Comparison of ENCODE assay signal across 26 cellular contexts in the genomic region with DNA sequence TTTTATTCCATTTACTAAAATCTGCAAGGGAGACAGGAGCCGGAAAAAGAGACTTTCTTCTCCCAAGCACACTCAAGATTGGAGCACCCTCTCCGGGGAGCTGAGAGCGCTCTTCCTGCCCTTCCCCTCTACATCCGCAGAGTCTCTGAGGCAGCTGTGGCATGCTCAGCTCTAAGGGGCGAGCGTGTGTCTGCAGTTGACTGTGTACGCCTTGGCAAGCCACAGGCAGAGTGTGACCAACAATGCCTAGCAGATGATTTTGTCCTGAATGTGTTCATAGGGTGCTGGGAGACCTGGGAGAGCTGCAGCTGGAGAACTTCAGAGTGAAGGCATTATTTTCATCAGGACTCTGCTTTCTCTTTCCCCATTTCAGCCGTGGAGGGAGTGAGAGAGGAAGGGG. TPM values are rescaled to one million over a fixed set of nuclear protein-coding genes. Genes with fewer than 3 reads are reported as not detected.
A peak's percentile ranks its signal among the peaks of the same experiment; 100 is the strongest.
DNase-seq lines count a peak whose midpoint lies in the region; TF ChIP-seq lines count a peak whose summit lies in the region.
"Had no signal": no experiment of that assay in that cellular context is flagged by ENCODE, and none has a peak within 500 bp of the region (broad histone marks: within the 10 kb centered on the region; RNA-seq: fewer than 3 reads in every experiment).

No MANE protein-coding gene starts in this region.

- no peak for TF ChIP-seq CTCF in HL-60 (IDR thresholded peaks at IDR 0.05; ENCODE audit: insufficient read depth, low read length)
- no peak for TF ChIP-seq CTCF in endodermal cell (conservative IDR thresholded peaks at IDR 0.05)
- TF ChIP-seq CTCF in spleen (IDR thresholded peaks at IDR 0.05 in 8 of 11, conservative IDR thresholded peaks at IDR 0.05 in 3 of 11), result no peak
- no peak for TF ChIP-seq CTCF in CD14-positive monocyte (IDR thresholded peaks at IDR 0.05)

- H3K27me3 Mint-ChIP-seq in endodermal cell (ENCODE audit: insufficient read depth) (no peaks in the 10 kb centered on the region), CD14-positive monocyte (ENCODE audit: low read depth in 3 of 3) (peaks cover 0 to 1% (median 0%) of the 10 kb centered on the region in 3 donors)
- H3K27me3 Mint-ChIP-seq: activated CD8-positive, alpha-beta T cell treated with anti-CD3 and anti-CD28 coated beads for 36 hours; stimulated activated naive CD8-positive, alpha-beta T cell treated with anti-CD3 and anti-CD28 coated beads, Interleukin-15, amount 100 ng/mL, for 72 hours had no signal

- peak overlapping the region in 9 of 11 experiments; percentile 40 to 81 (median 73); a peak in 18 of 22 replicates for H3K27ac ChIP-seq in BLaER1 treated with 17β-estradiol and CSF1 and Interleukin-3, amounts not matched to agents 10 nM and 100 nM
- H3K27ac ChIP-seq in HL-60 (replicated peaks), result peak overlapping the region; percentile 99
- no peak overlapping the region for H3K27ac ChIP-seq in endodermal cell (ENCODE audit: low read depth, low read length)
- H3K27ac ChIP-seq in spleen, result no peak overlapping the region
- H3K27ac ChIP-seq: ascending aorta, esophagus squamous epithelium, hepatocyte, tibial nerve had no signal

- H3K9me3 ChIP-seq in BLaER1 treated with 17β-estradiol and CSF1 and Interleukin-3, amounts not matched to agents 10 nM and 100 nM (replicated peaks in 1 of 11), result no peaks in the 10 kb centered on the region
- H3K9me3 ChIP-seq in endodermal cell (ENCODE audit: control insufficient read depth, low read length) (no peaks in the 10 kb centered on the region), spleen (no peaks in the 10 kb centered on the region)
- H3K9me3 ChIP-seq: ascending aorta, esophagus squamous epithelium, tibial nerve had no signal

- H3K4me1 Mint-ChIP-seq in endodermal cell (peaks cover 8% of the 10 kb centered on the region), CD14-positive monocyte (peaks cover 42% of the 10 kb centered on the region)

- H3K4me1 ChIP-seq in BLaER1 treated with 17β-estradiol and CSF1 and Interleukin-3, amounts not matched to agents 10 nM and 100 nM, result peaks cover 61 to 100% (median 90%) of the 10 kb centered on the region in 10 experiments
- H3K4me1 ChIP-seq in endodermal cell (ENCODE audit: control insufficient read depth, insufficient read depth, low read length) (no peaks in the 10 kb centered on the region), spleen (peaks cover 4 to 30% (median 16%) of the 10 kb centered on the region in 6 donors)
- H3K4me1 ChIP-seq: ascending aorta had no signal

- peak overlapping the region; percentile 74 to 92 (median 84) for H3K4me2 ChIP-seq in BLaER1 treated with 17β-estradiol and CSF1 and Interleukin-3, amounts not matched to agents 10 nM and 100 nM
- H3K4me2 ChIP-seq: hepatocyte had no signal

- peak overlapping the region in 7 of 10 experiments; percentile 0 to 37 (median 18); a peak in 4 of 20 replicates for H3K4me3 ChIP-seq in BLaER1 treated with 17β-estradiol and CSF1 and Interleukin-3, amounts not matched to agents 10 nM and 100 nM
- H3K4me3 ChIP-seq in HL-60 (replicated peaks; ENCODE audit: insufficient read depth, low read length), result no peak overlapping the region
- H3K4me3 ChIP-seq in endodermal cell (ENCODE audit: low read length), result no peak overlapping the region
- no peak overlapping the region for H3K4me3 ChIP-seq in spleen
- H3K4me3 ChIP-seq: ascending aorta, esophagus squamous epithelium, hepatocyte, tibial nerve had no signal

- TF ChIP-seq POLR2A in spleen (IDR thresholded peaks at IDR 0.05), result no peak

- H3K36me3 Mint-ChIP-seq in endodermal cell (ENCODE audit: low read depth) (peaks cover 10% of the 10 kb centered on the region), CD14-positive monocyte (peaks cover 6 to 8% of the 10 kb centered on the region in 2 donors)
- H3K36me3 Mint-ChIP-seq: naive B cell had no signal

- H3K4me3 Mint-ChIP-seq in endodermal cell (no peak overlapping the region), CD14-positive monocyte (peak overlapping the region in 1 of 2 donors; percentile 12)
- H3K4me3 Mint-ChIP-seq: activated CD8-positive, alpha-beta T cell treated with anti-CD3 and anti-CD28 coated beads for 36 hours; HFFc6; naive B cell had no signal

- intact Hi-C loops in spleen (cut with DNase I; ENCODE audit: low total_unique reads), result no loop called here
- intact Hi-C loops in CD14-positive monocyte (cut with micrococcal nuclease), result loop anchor here in 1 of 2 donors (5.0 kb wide), 1 partner anchor 257 kb away; no protein-coding TSS in a partner anchor

- H3K9me3 Mint-ChIP-seq in endodermal cell, result no peaks in the 10 kb centered on the region
- H3K9me3 Mint-ChIP-seq in CD14-positive monocyte, result no peaks in the 10 kb centered on the region
- H3K9me3 Mint-ChIP-seq: activated CD8-positive, alpha-beta T cell treated with anti-CD3 and anti-CD28 coated beads for 36 hours; activated naive CD4-positive, alpha-beta T cell treated with anti-CD3 and anti-CD28 coated beads, Interleukin-2, amount 50 U/mL, for 72 hours; activated T-helper 2 cell treated with anti-CD3 and anti-CD28 coated beads, Interferon-gamma antibody, Interleukin-2, Interleukin-4, amounts not matched to agents 10 μg/mL and 5 μg/mL and 100 μg/mL, durations not matched to agents 14 hours and 24 hours and 36 hours; HFFc6; naive B cell; stimulated activated naive CD8-positive, alpha-beta T cell treated with anti-CD3 and anti-CD28 coated beads, Interleukin-15, amount 100 ng/mL, for 72 hours had no signal

- WGBS in endodermal cell (ENCODE audit: insufficient coverage in 1 of 2, insufficient read length in 1 of 2), 2 experiments, result 87 to 89% methylated on average over 6 to 8 of the region's 8 CpGs
- 65 to 73% (median 73%) methylated on average over 8 of the region's 8 CpGs for WGBS in spleen, 5 donors

- no peaks in the 10 kb centered on the region for H3K27me3 ChIP-seq in BLaER1 treated with 17β-estradiol and CSF1 and Interleukin-3, amounts not matched to agents 10 nM and 100 nM
- H3K27me3 ChIP-seq in HL-60 (ENCODE audit: insufficient read depth, poor library complexity, severe bottlenecking) (no peaks in the 10 kb centered on the region), endodermal cell (ENCODE audit: control insufficient read depth, insufficient read depth, low read length, poor library complexity, severe bottlenecking) (no peaks in the 10 kb centered on the region), spleen (replicated peaks in 1 of 7) (no peaks in the 10 kb centered on the region)
- H3K27me3 ChIP-seq: ascending aorta, esophagus squamous epithelium, hepatocyte, tibial nerve had no signal

- peaks cover 0 to 25% (median 0%) of the 10 kb centered on the region in 11 experiments; a peak in 6 of 22 replicates for H3K36me3 ChIP-seq in BLaER1 treated with 17β-estradiol and CSF1 and Interleukin-3, amounts not matched to agents 10 nM and 100 nM
- H3K36me3 ChIP-seq in endodermal cell (ENCODE audit: control insufficient read depth, insufficient read depth, low read length) (peaks cover 5% of the 10 kb centered on the region), spleen (peaks cover 0 to 30% (median 2%) of the 10 kb centered on the region in 6 donors)

- peak overlapping the region; percentile 12 to 71 (median 44); a peak in 20 of 22 replicates for H3K9ac ChIP-seq in BLaER1 treated with 17β-estradiol and CSF1 and Interleukin-3, amounts not matched to agents 10 nM and 100 nM
- no peak overlapping the region for H3K9ac ChIP-seq in endodermal cell (ENCODE audit: extremely low read depth, low read length, poor library complexity, severe bottlenecking)

- peak in 1 of 2 experiments; percentile 34 for DNase-seq in HL-60 (ENCODE audit: low read depth in 1 of 2, low spot score in 1 of 2)
- DNase-seq in endodermal cell, result no peak
- DNase-seq in putamen (ENCODE audit: low spot score), result peak; percentile 52
- DNase-seq in activated CD4-positive, alpha-beta T cell treated with anti-CD3 and anti-CD28 coated beads, Interleukin-2, amount 50 U/mL, for 1 hour, result no peak
- DNase-seq in spleen, result no peak
- no peak for DNase-seq in CD14-positive monocyte (ENCODE audit: low spot score)
- DNase-seq: activated CD8-positive, alpha-beta T cell treated with anti-CD3 and anti-CD28 coated beads for 36 hours; cortex of kidney; EL; esophagus squamous epithelium; foreskin melanocyte; HFFc6; left colon; naive B cell; NCI-H226; NCI-H748 treated with DMSO at 0.1 percent for 48 hours; stimulated activated CD4-positive, alpha-beta T cell treated with anti-CD3 and anti-CD28 coated beads, Interleukin-1b, Interleukin-23, amount 100 ng/mL, for 48 hours; stimulated activated CD8-positive, alpha-beta memory T cell treated with anti-CD3 and anti-CD28 coated beads, Interleukin-4, amount 100 ng/mL, for 48 hours; stimulated activated naive CD8-positive, alpha-beta T cell treated with anti-CD3 and anti-CD28 coated beads, Interleukin-15, amount 100 ng/mL, for 72 hours; T-helper 1 cell had no signal

- no peaks in the 10 kb centered on the region for H4K20me1 ChIP-seq in BLaER1 treated with 17β-estradiol and CSF1 and Interleukin-3, amounts not matched to agents 10 nM and 100 nM

- H3K27ac Mint-ChIP-seq in endodermal cell, result peak overlapping the region; percentile 62
- no peak overlapping the region for H3K27ac Mint-ChIP-seq in CD14-positive monocyte
- H3K27ac Mint-ChIP-seq: activated CD8-positive, alpha-beta T cell treated with anti-CD3 and anti-CD28 coated beads for 36 hours; activated naive CD4-positive, alpha-beta T cell treated with anti-CD3 and anti-CD28 coated beads, Interleukin-2, amount 50 U/mL, for 72 hours; activated T-helper 2 cell treated with anti-CD3 and anti-CD28 coated beads, Interferon-gamma antibody, Interleukin-2, Interleukin-4, amounts not matched to agents 10 μg/mL and 5 μg/mL and 100 μg/mL, durations not matched to agents 14 hours and 24 hours and 36 hours; HFFc6; naive B cell; stimulated activated naive CD8-positive, alpha-beta T cell treated with anti-CD3 and anti-CD28 coated beads, Interleukin-15, amount 100 ng/mL, for 72 hours had no signal

RNA-seq across cellular contexts. Expression of gene MTURN, which starts 20.7 kb away (rescaled TPM):
- total RNA-seq in endodermal cell, result 10 to 100 TPM; 11.2 to 12.1 TPM
- 11.9 TPM for polyA plus RNA-seq in endodermal cell (2013, experiment 1 of 2)
- polyA plus RNA-seq in endodermal cell (2013, experiment 2 of 2), result 10.0 TPM
- 10 to 100 TPM; 11.8 to 36.6 (median 17.0) TPM for total RNA-seq in spleen
- 1 to 10 TPM; 6.3 to 7.4 (median 6.5) TPM for polyA plus RNA-seq in spleen
- 1 to 10 TPM; 5.9 to 7.5 TPM for polyA plus RNA-seq in CD14-positive monocyte

Comparison
In these comparisons a context has a peak if more than half of its experiments do, and no peak if none do; other contexts are left out.
1. H3K27ac ChIP-seq: peak in BLaER1 treated with 17β-estradiol and CSF1 and Interleukin-3, amounts not matched to agents 10 nM and 100 nM (9 of 11) and HL-60 (single experiment); none in endodermal cell (single experiment) and spleen (0 of 8).
2. H3K4me3 ChIP-seq: peak in BLaER1 treated with 17β-estradiol and CSF1 and Interleukin-3, amounts not matched to agents 10 nM and 100 nM (7 of 10); none in HL-60 (single experiment), endodermal cell (single experiment) and spleen (0 of 8).